17 cellular contexts compared by ENCODE assay signal in genomic region chr18:39523281-39523680, GRCh38.
DNase-seq lines count a peak whose midpoint lies in the region; ATAC-seq, FAIRE-seq and TF ChIP-seq lines count a peak whose summit lies in the region.
"Had no signal": no experiment of that assay in that cellular context is flagged by ENCODE, and none has a peak within 500 bp of the region (broad histone marks: within the 10 kb centered on the region; RNA-seq: fewer than 3 reads in every experiment).

No MANE protein-coding gene starts in this region.

- FAIRE-seq in endothelial cell of umbilical vein (lab: Jason Lieb, UNC), result peak; percentile 96
- no peak for FAIRE-seq in GM19239 (lab: Jason Lieb, UNC)
- FAIRE-seq: urothelium cell line had no signal

- H2AFZ ChIP-seq in endothelial cell of umbilical vein (ENCODE audit: low read depth, low read length), result no peak overlapping the region

- no peaks in the 10 kb centered on the region for H4K20me1 ChIP-seq in endothelial cell of umbilical vein (replicated peaks; ENCODE audit: control insufficient read depth, extremely low read depth, insufficient read depth, low read length)

- POLR2A ChIA-PET in endothelial cell of umbilical vein (lab: Charles Lee), result no interaction called here

- peaks cover 5% of the 10 kb centered on the region for H3K4me1 ChIP-seq in endothelial cell of umbilical vein (ENCODE audit: control insufficient read depth, extremely low read depth, insufficient read depth, low read length)
- H3K4me1 ChIP-seq: gastrocnemius medialis had no signal

- H3K36me3 ChIP-seq in endothelial cell of umbilical vein (ENCODE audit: control insufficient read depth in 2 of 2, extremely low read depth in 1 of 2, insufficient read depth in 2 of 2, low read length in 2 of 2), result no peaks in the 10 kb centered on the region
- H3K36me3 ChIP-seq: cardiac muscle cell, gastrocnemius medialis had no signal

- no peaks in the 10 kb centered on the region for H3K9me3 ChIP-seq in endothelial cell of umbilical vein (replicated peaks; ENCODE audit: control insufficient read depth, insufficient read depth, low read length)
- H3K9me3 ChIP-seq: gastrocnemius medialis had no signal

- no TSS peak for BruUV-seq in Calu3 (replicated peaks; lab: Mats Ljungman, UMichigan)
- no TSS peak for BruUV-seq in endothelial cell of umbilical vein (replicated peaks; lab: Mats Ljungman, UMichigan)

- H3K27ac Mint-ChIP-seq in Calu3 (ENCODE audit: unreplicated experiment), result peak overlapping the region; percentile 62
- H3K27ac Mint-ChIP-seq: activated T-helper 17 cell treated with anti-CD3 and anti-CD28 coated beads, Interleukin-2, amount 50 U/mL, for 72 hours; T-helper 1 cell treated with Interleukin-12 subunit alpha and Interleukin-12 subunit beta and Interleukin-4 antibody, amounts not matched to agents 30 μg/mL and 1 μg/mL, for 36 hours had no signal

- H3K9me3 Mint-ChIP-seq in Calu3 (ENCODE audit: low read depth, unreplicated experiment), result no peaks in the 10 kb centered on the region
- H3K9me3 Mint-ChIP-seq: neural crest cell; T-helper 1 cell treated with Interleukin-12 subunit alpha and Interleukin-12 subunit beta and Interleukin-4 antibody, amounts not matched to agents 30 μg/mL and 1 μg/mL, for 36 hours had no signal

- intact Hi-C loops in Calu3 (cut with micrococcal nuclease; ENCODE audit: unreplicated experiment) (loop anchor here (5.0 kb wide), 1 partner anchor 66 kb away; no protein-coding TSS in a partner anchor), endothelial cell of umbilical vein (cut with micrococcal nuclease) (no loop called here)

- no peak overlapping the region for H3K4me2 ChIP-seq in endothelial cell of umbilical vein (ENCODE audit: insufficient read depth, low read length)

- no peak for ATAC-seq in GM21447 (IDR thresholded peaks at IDR 0.05; ENCODE audit: unreplicated experiment)
- ATAC-seq: activated T-helper 17 cell treated with anti-CD3 and anti-CD28 coated beads, Interleukin-2, amount 50 U/mL, for 72 hours; gastrocnemius medialis had no signal

- DNase-seq in Calu3 (peak; percentile 50), LNCaP clone FGC (ENCODE audit: low read depth) (peak; percentile 23), endothelial cell of umbilical vein (ENCODE audit: low read depth, low spot score) (peak; percentile 57), lung microvascular endothelial cell (ENCODE audit: low read depth in 2 of 2) (peak; percentile 53 to 66), NCI-H446 (lab: John Stamatoyannopoulos, UW) (no peak), GM19239 (ENCODE audit: insufficient read length, low spot score) (no peak), SW480 (ENCODE audit: low spot score) (no peak)
- DNase-seq: activated CD4-positive, alpha-beta T cell treated with anti-CD3 and anti-CD28 coated beads, Interleukin-2, amount 50 U/mL, for 1 hour; gastrocnemius medialis; NCI-H2081; stimulated activated CD8-positive, alpha-beta memory T cell treated with anti-CD3 and anti-CD28 coated beads, Interleukin-4, amount 100 ng/mL, for 48 hours had no signal

- peaks cover 53% of the 10 kb centered on the region for H3K4me1 Mint-ChIP-seq in Calu3 (ENCODE audit: low read depth, unreplicated experiment)
- H3K4me1 Mint-ChIP-seq: activated T-helper 17 cell treated with anti-CD3 and anti-CD28 coated beads, Interleukin-2, amount 50 U/mL, for 72 hours; neural crest cell had no signal

- no peaks in the 10 kb centered on the region for H3K27me3 ChIP-seq in endothelial cell of umbilical vein (ENCODE audit: control insufficient read depth in 2 of 2, insufficient read depth in 2 of 2, low read length in 2 of 2)
- H3K27me3 ChIP-seq: cardiac muscle cell, gastrocnemius medialis had no signal

- no peaks in the 10 kb centered on the region for H3K27me3 Mint-ChIP-seq in Calu3 (ENCODE audit: unreplicated experiment)
- H3K27me3 Mint-ChIP-seq: activated T-helper 17 cell treated with anti-CD3 and anti-CD28 coated beads, Interleukin-2, amount 50 U/mL, for 72 hours had no signal

- no peaks in the 10 kb centered on the region for H3K79me2 ChIP-seq in endothelial cell of umbilical vein (ENCODE audit: control insufficient read depth, insufficient read depth, low read length)

- H3K4me3 ChIP-seq in LNCaP clone FGC (ENCODE audit: low read depth, low read length) (no peak overlapping the region), endothelial cell of umbilical vein (replicated peaks in 1 of 3; ENCODE audit: insufficient read depth in 1 of 3, low read depth in 1 of 3, low read length in 3 of 3) (no peak overlapping the region)
- H3K4me3 ChIP-seq: cardiac muscle cell, gastrocnemius medialis had no signal

- H3K9ac ChIP-seq in endothelial cell of umbilical vein (replicated peaks; ENCODE audit: extremely low read depth, insufficient read depth, low read length), result no peak overlapping the region

- dilution Hi-C loops in endothelial cell of umbilical vein (cut with MboI; ENCODE audit: extremely low pct_ligation_motif_present, low sequenced_read_pairs), result no loop called here

- H3K4me3 Mint-ChIP-seq in Calu3 (ENCODE audit: low read depth, unreplicated experiment), result no peak overlapping the region
- H3K4me3 Mint-ChIP-seq: activated T-helper 17 cell treated with anti-CD3 and anti-CD28 coated beads, Interleukin-2, amount 50 U/mL, for 72 hours; neural crest cell; T-helper 1 cell treated with Interleukin-12 subunit alpha and Interleukin-12 subunit beta and Interleukin-4 antibody, amounts not matched to agents 30 μg/mL and 1 μg/mL, for 36 hours had no signal

- CTCF ChIA-PET in Calu3 (lab: Charles Lee) (interaction anchor here (1.4 kb wide), 1 partner anchor 29 kb away, joined by 4 read pairs; no protein-coding TSS in a partner anchor), endothelial cell of umbilical vein (lab: Charles Lee) (interaction anchor here (0.6 to 1.5 kb wide), 4 partner anchors 35 to 636 kb away, joined by 3 to 4 read pairs (median 3); no protein-coding TSS in a partner anchor)

- TF ChIP-seq POLR2A in endothelial cell of umbilical vein (IDR thresholded peaks at IDR 0.05; ENCODE audit: low read depth, low read length), result no peak

- no peaks in the 10 kb centered on the region for H3K9me1 ChIP-seq in endothelial cell of umbilical vein (replicated peaks; ENCODE audit: control insufficient read depth, extremely low read depth, insufficient read depth, low read length)

- H3K36me3 Mint-ChIP-seq in Calu3 (ENCODE audit: insufficient read depth, unreplicated experiment), result no peaks in the 10 kb centered on the region

- no peak overlapping the region for H3K27ac ChIP-seq in endothelial cell of umbilical vein (ENCODE audit: insufficient read depth, low read depth, low read length)
- H3K27ac ChIP-seq: cardiac muscle cell, gastrocnemius medialis had no signal

- no peak for TF ChIP-seq CTCF in Calu3 (IDR thresholded peaks at IDR 0.05; ENCODE audit: unreplicated experiment)
- TF ChIP-seq CTCF in LNCaP clone FGC (IDR thresholded peaks at IDR 0.05; ENCODE audit: control insufficient read depth, extremely low read depth, insufficient read depth), result no peak
- TF ChIP-seq CTCF in endothelial cell of umbilical vein (IDR thresholded peaks at IDR 0.05; ENCODE audit: extremely low read depth in 1 of 2, insufficient read depth in 1 of 2, low read depth in 1 of 2, low read length in 2 of 2), result no peak

TF ChIP-seq in endothelial cell of umbilical vein, 7 proteins besides CTCF, POLR2A, EP300 and RAD21:
- TF ChIP-seq FOS (IDR thresholded peaks at IDR 0.05; ENCODE audit: borderline replicate concordance, insufficient read depth, low read length) (peak; percentile 89), JUN (IDR thresholded peaks at IDR 0.05; ENCODE audit: borderline replicate concordance, insufficient read depth, insufficient read length, low read depth) (peak; percentile 75), EZH2 (IDR thresholded peaks at IDR 0.05; ENCODE audit: borderline replicate concordance, low read depth, low read length, severe bottlenecking) (no peak), GATA2 (IDR thresholded peaks at IDR 0.05; ENCODE audit: insufficient read depth, insufficient read length, low read depth, low read length) (peak; percentile 76), MYC (IDR thresholded peaks at IDR 0.05; ENCODE audit: low read depth, low read length) (no peak), POLR2AphosphoS5 (IDR thresholded peaks at IDR 0.05; ENCODE audit: insufficient read depth, low read depth, low read length) (no peak)
- TF ChIP-seq, protein P1, sequence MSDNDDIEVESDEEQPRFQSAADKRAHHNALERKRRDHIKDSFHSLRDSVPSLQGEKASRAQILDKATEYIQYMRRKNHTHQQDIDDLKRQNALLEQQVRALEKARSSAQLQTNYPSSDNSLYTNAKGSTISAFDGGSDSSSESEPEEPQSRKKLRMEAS (IDR thresholded peaks at IDR 0.05; ENCODE audit: insufficient read depth, insufficient read length), result no peak

Comparison
In these comparisons a context has a peak if more than half of its experiments do, and no peak if none do; other contexts are left out.
1. DNase-seq: peak in Calu3 (single experiment), LNCaP clone FGC (single experiment), endothelial cell of umbilical vein (single experiment) and lung microvascular endothelial cell (2 of 2); none in NCI-H446 (0 of 2), GM19239 (single experiment) and SW480 (single experiment).